ENCODE assay signal across 13 cellular contexts in the genomic region with DNA sequence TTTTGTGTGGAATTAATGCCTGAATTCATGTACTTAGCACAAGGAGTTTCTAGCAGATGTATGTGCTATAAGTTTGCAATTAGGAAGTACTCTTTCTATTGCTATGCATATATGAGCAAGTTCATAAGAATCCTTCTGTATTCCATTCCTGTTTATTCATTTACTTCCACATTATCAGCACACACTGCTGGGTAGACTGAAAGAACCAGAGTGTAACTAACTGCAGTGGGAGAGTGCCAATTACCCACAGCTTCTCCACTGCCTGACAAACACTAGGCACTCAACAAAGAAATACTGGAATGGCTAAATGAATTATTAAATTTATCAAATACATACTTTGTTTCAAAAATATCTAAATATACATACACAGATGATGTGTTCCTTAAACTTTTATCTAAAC.
"Had no signal": no experiment of that assay in that cellular context is flagged by ENCODE, and none has a peak within 500 bp of the region (broad histone marks: within the 10 kb centered on the region; RNA-seq: fewer than 3 reads in every experiment).

No MANE protein-coding gene starts in this region.

- H3K9me3 ChIP-seq: ascending aorta, lower lobe of right lung, prostate gland had no signal

- H3K27me3 ChIP-seq: ascending aorta, dorsolateral prefrontal cortex had no signal

- H3K4me1 ChIP-seq: lower lobe of right lung, prostate gland had no signal

- H3K27ac ChIP-seq: dorsolateral prefrontal cortex, lower lobe of right lung, prostate gland had no signal

- ATAC-seq: lower lobe of right lung, sciatic nerve, T-cell had no signal

- DNase-seq: activated CD4-positive, alpha-beta T cell treated with anti-CD3 and anti-CD28 coated beads, Interleukin-2, amount 10 ng/mL, durations not matched to agents 7 days and 5 days; activated naive CD4-positive, alpha-beta T cell; dorsolateral prefrontal cortex; endodermal cell; erythroblast; hippocampal formation; lower lobe of right lung; nephron progenitor cell; T-cell; T-helper 9 cell had no signal

- H3K36me3 ChIP-seq: ascending aorta, lower lobe of right lung, prostate gland had no signal

- H3K4me3 ChIP-seq: ascending aorta, dorsolateral prefrontal cortex, lower lobe of right lung, prostate gland had no signal
